In genomic region chr14:90814806-90815566, GRCh38 we compare ENCODE assay signal across 8 cellular contexts. TPM values are rescaled to one million over a fixed set of nuclear protein-coding genes. Genes with fewer than 3 reads are reported as not detected.
DNase-seq lines count a peak whose midpoint lies in the region; ATAC-seq and TF ChIP-seq lines count a peak whose summit lies in the region.
"Had no signal": no experiment of that assay in that cellular context is flagged by ENCODE, and none has a peak within 500 bp of the region (broad histone marks: within the 10 kb centered on the region; RNA-seq: fewer than 3 reads in every experiment).

No MANE protein-coding gene starts in this region.

- DNase-seq in activated B cell treated with CpG ODN at 0.5 μM for 24 hours (no peak), iPS DF 6.9 (ENCODE audit: low read depth, low spot score) (no peak), NCI-H2227 (lab: John Stamatoyannopoulos, UW; ENCODE audit: unreplicated experiment) (no peak), activated gamma-delta T cell (lab: John Stamatoyannopoulos, UW) (no peak)
- DNase-seq: foreskin melanocyte had no signal

- H3K27ac Mint-ChIP-seq in activated B cell treated with CpG ODN at 0.5 μM for 24 hours = no peak overlapping the region

- H3K4me1 ChIP-seq in HEK293 (ENCODE audit: control insufficient read depth, insufficient read depth, low read length) = peaks cover 9% of the 10 kb centered on the region
- H3K4me1 ChIP-seq in iPS DF 6.9 (ENCODE audit: control insufficient read depth, insufficient read depth, low read length) = no peaks in the 10 kb centered on the region; the same call in 1 of the 2 replicates

- peaks cover 11% of the 10 kb centered on the region for H3K27me3 Mint-ChIP-seq in activated B cell treated with CpG ODN at 0.5 μM for 24 hours

- POLR2A ChIA-PET in HEK293 (lab: Yijun Ruan, JAX) (no interaction called here), activated B cell treated with CpG ODN at 0.5 μM for 24 hours (lab: Charles Lee) (interaction anchor here (0.5 kb wide), 1 partner anchor 1371 kb away, joined by 6 read pairs; no protein-coding TSS in a partner anchor)

- H3K36me3 Mint-ChIP-seq in activated B cell treated with CpG ODN at 0.5 μM for 24 hours (ENCODE audit: low read depth) = no peaks in the 10 kb centered on the region

- H3K27me3 ChIP-seq in iPS DF 6.9 (ENCODE audit: control insufficient read depth, insufficient read depth, low read length) = no peaks in the 10 kb centered on the region

- no peaks in the 10 kb centered on the region for H3K4me1 Mint-ChIP-seq in activated B cell treated with CpG ODN at 0.5 μM for 24 hours

- intact Hi-C loops in activated B cell treated with CpG ODN at 0.5 μM for 24 hours (cut with micrococcal nuclease) = loop anchor here (2.0 kb wide), 1 partner anchor 56 kb away; no protein-coding TSS in a partner anchor

- TF ChIP-seq CTCF in HEK293 (tag by site-specific recombination; IDR thresholded peaks at IDR 0.05) = no peak
- TF ChIP-seq CTCF in activated B cell treated with CpG ODN at 0.5 μM for 24 hours (IDR thresholded peaks at IDR 0.05) = no peak

- peak overlapping the region; percentile 69 for H3K4me3 Mint-ChIP-seq in activated B cell treated with CpG ODN at 0.5 μM for 24 hours

- H3K36me3 ChIP-seq in HEK293 (ENCODE audit: control insufficient read depth in 2 of 2, insufficient read depth in 1 of 2, low read length in 2 of 2) (no peaks in the 10 kb centered on the region), iPS DF 6.9 (ENCODE audit: control insufficient read depth, insufficient read depth, low read length) (no peaks in the 10 kb centered on the region)

- H3K4me3 ChIP-seq in HEK293 (ENCODE audit: low read depth, low read length) (peak overlapping the region; percentile 85), iPS DF 6.9 (ENCODE audit: low read length) (peak overlapping the region; percentile 84; the same call in 1 of the 2 replicates), skin epidermis (peak overlapping the region; percentile 40 to 63 (median 48))

- CTCF ChIA-PET in HEK293 (lab: Yijun Ruan, JAX) (interaction anchor here (1.5 kb wide), 1 partner anchor 19 kb away, joined by 3 read pairs; no protein-coding TSS in a partner anchor), activated B cell treated with CpG ODN at 0.5 μM for 24 hours (lab: Charles Lee) (no interaction called here)

- 100% methylated on average over 2 of the region's 12 CpGs for WGBS in iPS DF 6.9 (ENCODE audit: insufficient coverage, insufficient read length)

- no peaks in the 10 kb centered on the region for H3K9me3 Mint-ChIP-seq in activated B cell treated with CpG ODN at 0.5 μM for 24 hours

- H3K9me3 ChIP-seq in HEK293 (ENCODE audit: control insufficient read depth, insufficient read depth, low read depth, low read length) (no peaks in the 10 kb centered on the region), iPS DF 6.9 (ENCODE audit: control insufficient read depth, insufficient read depth, low read length) (no peaks in the 10 kb centered on the region)

- H3K27ac ChIP-seq in HEK293 (ENCODE audit: extremely low read depth, low read depth, low read length) = peak overlapping the region; percentile 69; the same call in 1 of the 2 replicates
- no peak overlapping the region for H3K27ac ChIP-seq in iPS DF 6.9 (ENCODE audit: low read length)
- H3K27ac ChIP-seq in skin epidermis = peak overlapping the region in 2 of 21 experiments; percentile 65 to 81

- ATAC-seq in activated B cell treated with CpG ODN at 0.5 μM for 24 hours (ENCODE audit: low read depth) (no peak), GM19463 (IDR thresholded peaks at IDR 0.05; ENCODE audit: unreplicated experiment) (no peak)

TF ChIP-seq in HEK293, 187 proteins besides CTCF, POLR2A, EP300 and RAD21 (continues in another document):
- TF ChIP-seq, protein P1, sequence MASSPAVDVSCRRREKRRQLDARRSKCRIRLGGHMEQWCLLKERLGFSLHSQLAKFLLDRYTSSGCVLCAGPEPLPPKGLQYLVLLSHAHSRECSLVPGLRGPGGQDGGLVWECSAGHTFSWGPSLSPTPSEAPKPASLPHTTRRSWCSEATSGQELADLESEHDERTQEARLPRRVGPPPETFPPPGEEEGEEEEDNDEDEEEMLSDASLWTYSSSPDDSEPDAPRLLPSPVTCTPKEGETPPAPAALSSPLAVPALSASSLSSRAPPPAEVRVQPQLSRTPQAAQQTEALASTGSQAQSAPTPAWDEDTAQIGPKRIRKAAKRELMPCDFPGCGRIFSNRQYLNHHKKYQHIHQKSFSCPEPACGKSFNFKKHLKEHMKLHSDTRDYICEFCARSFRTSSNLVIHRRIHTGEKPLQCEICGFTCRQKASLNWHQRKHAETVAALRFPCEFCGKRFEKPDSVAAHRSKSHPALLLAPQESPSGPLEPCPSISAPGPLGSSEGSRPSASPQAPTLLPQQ (tag by site-specific recombination; IDR thresholded peaks at IDR 0.05) = peak; percentile 52
- TF ChIP-seq ZNF449 (tag by site-specific recombination; IDR thresholded peaks at IDR 0.05) (no peak), HOXA7 (CRISPR knock-in tag; IDR thresholded peaks at IDR 0.05; ENCODE audit: borderline replicate concordance) (no peak), ZNF280C (tag by site-specific recombination; IDR thresholded peaks at IDR 0.05) (no peak), ZBTB48 (tag by site-specific recombination; IDR thresholded peaks at IDR 0.05) (peak; percentile 86; the same call in 1 of the 2 replicates), ZNF133 (tag by site-specific recombination; IDR thresholded peaks at IDR 0.05) (no peak), ZSCAN30 (tag by site-specific recombination; IDR thresholded peaks at IDR 0.05) (0 out of 2 replicates have a peak, but pooled peaks have one; percentile 18), HOXD13 (CRISPR knock-in tag; IDR thresholded peaks at IDR 0.05; ENCODE audit: borderline replicate concordance) (no peak), OSR2 (tag by site-specific recombination; IDR thresholded peaks at IDR 0.05) (no peak), ZBTB49 (tag by site-specific recombination; IDR thresholded peaks at IDR 0.05; ENCODE audit: low read depth) (no peak), ZNF837 (tag by site-specific recombination; IDR thresholded peaks at IDR 0.05) (no peak), GLIS2 (tag by site-specific recombination; IDR thresholded peaks at IDR 0.05) (no peak)
- TF ChIP-seq, protein P2, sequence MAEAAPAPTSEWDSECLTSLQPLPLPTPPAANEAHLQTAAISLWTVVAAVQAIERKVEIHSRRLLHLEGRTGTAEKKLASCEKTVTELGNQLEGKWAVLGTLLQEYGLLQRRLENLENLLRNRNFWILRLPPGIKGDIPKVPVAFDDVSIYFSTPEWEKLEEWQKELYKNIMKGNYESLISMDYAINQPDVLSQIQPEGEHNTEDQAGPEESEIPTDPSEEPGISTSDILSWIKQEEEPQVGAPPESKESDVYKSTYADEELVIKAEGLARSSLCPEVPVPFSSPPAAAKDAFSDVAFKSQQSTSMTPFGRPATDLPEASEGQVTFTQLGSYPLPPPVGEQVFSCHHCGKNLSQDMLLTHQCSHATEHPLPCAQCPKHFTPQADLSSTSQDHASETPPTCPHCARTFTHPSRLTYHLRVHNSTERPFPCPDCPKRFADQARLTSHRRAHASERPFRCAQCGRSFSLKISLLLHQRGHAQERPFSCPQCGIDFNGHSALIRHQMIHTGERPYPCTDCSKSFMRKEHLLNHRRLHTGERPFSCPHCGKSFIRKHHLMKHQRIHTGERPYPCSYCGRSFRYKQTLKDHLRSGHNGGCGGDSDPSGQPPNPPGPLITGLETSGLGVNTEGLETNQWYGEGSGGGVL (tag by site-specific recombination; IDR thresholded peaks at IDR 0.05) = no peak

RNA-seq across cellular contexts. Expression of gene TTC7B, which starts 1.2 kb away (rescaled TPM):
- total RNA-seq in activated B cell treated with CpG ODN at 0.5 μM for 24 hours = 1.9 and 2.5 TPM in 2 replicates
